ENCODE assay signal across 12 cellular contexts in the genomic region with DNA sequence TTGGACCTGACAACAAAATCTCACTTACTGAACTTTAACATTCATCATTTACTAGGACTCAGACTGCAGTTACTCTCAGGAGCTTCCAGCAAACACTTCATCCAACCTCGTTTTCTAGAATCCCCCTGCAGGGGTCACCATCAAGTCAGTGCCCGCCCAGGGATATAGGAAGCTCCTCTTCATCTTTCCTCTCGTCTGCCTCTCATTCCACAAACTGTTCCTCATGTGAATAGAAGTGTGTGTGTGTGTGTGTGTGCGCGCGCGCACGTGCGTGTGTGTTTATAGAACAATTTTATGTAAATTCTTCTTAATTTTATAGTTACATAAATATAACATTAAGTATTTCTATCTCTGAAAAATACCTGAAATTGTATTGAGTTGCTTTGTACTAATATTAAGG. TPM values are rescaled to one million over a fixed set of nuclear protein-coding genes. Genes with fewer than 3 reads are reported as not detected.
DNase-seq lines count a peak whose midpoint lies in the region; ATAC-seq, FAIRE-seq and TF ChIP-seq lines count a peak whose summit lies in the region.
"Had no signal": no experiment of that assay in that cellular context is flagged by ENCODE, and none has a peak within 500 bp of the region (broad histone marks: within the 10 kb centered on the region; RNA-seq: fewer than 3 reads in every experiment).

No MANE protein-coding gene starts in this region.

- H3K9me3 ChIP-seq in H9 (ENCODE audit: control insufficient read depth, low read depth, low read length) (no peaks in the 10 kb centered on the region), hepatocyte (ENCODE audit: low read depth) (no peaks in the 10 kb centered on the region), body of pancreas (no peaks in the 10 kb centered on the region), small intestine (ENCODE audit: control insufficient read depth, low read depth) (no peaks in the 10 kb centered on the region)

- H3K14ac ChIP-seq in H9 (ENCODE audit: insufficient read depth, low read length) = no peak overlapping the region

- H3K23me2 ChIP-seq in H9 (ENCODE audit: insufficient read length, low read depth, low read length, poor library complexity, severe bottlenecking) = no peaks in the 10 kb centered on the region

- no peak overlapping the region for H3K9ac ChIP-seq in H9 (ENCODE audit: extremely low read depth, insufficient read length, low read length)

- POLR2A ChIA-PET in WTC11 (lab: Charles Lee) = interaction anchor here (0.6 kb wide), 1 partner anchor 438 kb away, joined by 4 read pairs; no protein-coding TSS in a partner anchor

- H3K9me3 Mint-ChIP-seq in H9 = peaks cover 1 to 6% of the 10 kb centered on the region in 2 experiments
- H3K9me3 Mint-ChIP-seq in WTC11 = peaks cover 17% of the 10 kb centered on the region
- H3K9me3 Mint-ChIP-seq: stimulated activated naive CD8-positive, alpha-beta T cell treated with anti-CD3 and anti-CD28 coated beads, Interleukin-15, amount 100 ng/mL, for 72 hours had no signal

- H3K36me3 Mint-ChIP-seq in H9 (ENCODE audit: insufficient read depth in 1 of 3, low read depth in 3 of 3) = peaks cover 0 to 1% (median 1%) of the 10 kb centered on the region in 3 experiments; a peak in 5 of 7 replicates
- peaks cover 4% of the 10 kb centered on the region for H3K36me3 Mint-ChIP-seq in WTC11

- H3K79me2 ChIP-seq in H9 (ENCODE audit: insufficient read depth, low read length) (no peaks in the 10 kb centered on the region), hepatocyte (no peaks in the 10 kb centered on the region)

- H3T11ph ChIP-seq in H9 (ENCODE audit: low read length) = no peak overlapping the region

- TF ChIP-seq CTCF in AG09319 (IDR thresholded peaks at IDR 0.05; ENCODE audit: low read depth, low read length) = peak; percentile 8
- TF ChIP-seq CTCF in H9 (conservative IDR thresholded peaks at IDR 0.05) = peak; percentile 63
- no peak for TF ChIP-seq CTCF in WTC11 (IDR thresholded peaks at IDR 0.05)
- peak; percentile 23 for TF ChIP-seq CTCF in hepatocyte (IDR thresholded peaks at IDR 0.05; ENCODE audit: poor library complexity)
- TF ChIP-seq CTCF in body of pancreas (IDR thresholded peaks at IDR 0.05) = peak in 1 of 7 experiments; percentile 7

- no peak overlapping the region for H2BK12ac ChIP-seq in H9 (ENCODE audit: insufficient read length, low read depth, low read length)

- H4K8ac ChIP-seq in H9 (replicated peaks; ENCODE audit: insufficient read length, low read depth, low read length) = no peak overlapping the region

- no peak for FAIRE-seq in small intestine (lab: Jason Lieb, UNC)

- DNase-seq in AG09319 (ENCODE audit: extremely low read depth, low read depth) (no peak), H9 (peak; percentile 64), WTC11 (ENCODE audit: low spot score) (peak; percentile 47), hepatocyte (ENCODE audit: low spot score) (no peak), body of pancreas (no peak), small intestine (no peak), dermis blood vessel endothelial cell (no peak)
- DNase-seq: activated B cell treated with CpG ODN at 0.5 μM for 24 hours; NK-92 treated with Interleukin-12 subunit alpha and Interleukin-12 subunit beta, amount 100 ng/mL, for 24 hours; stimulated activated naive CD8-positive, alpha-beta T cell treated with anti-CD3 and anti-CD28 coated beads, Interleukin-15, amount 100 ng/mL, for 72 hours had no signal

- peaks cover 21 to 22% of the 10 kb centered on the region in 2 experiments for H3K4me1 Mint-ChIP-seq in H9
- peaks cover 26% of the 10 kb centered on the region for H3K4me1 Mint-ChIP-seq in WTC11
- H3K4me1 Mint-ChIP-seq: activated B cell treated with CpG ODN at 0.5 μM for 24 hours; stimulated activated naive CD8-positive, alpha-beta T cell treated with anti-CD3 and anti-CD28 coated beads, Interleukin-15, amount 100 ng/mL, for 72 hours had no signal

- no peak overlapping the region for H4K5ac ChIP-seq in H9 (ENCODE audit: insufficient read length, low read depth, low read length)

- no peaks in the 10 kb centered on the region for H3K27me3 ChIP-seq in H9 (ENCODE audit: insufficient read depth, low read length)
- no peaks in the 10 kb centered on the region for H3K27me3 ChIP-seq in hepatocyte
- no peaks in the 10 kb centered on the region for H3K27me3 ChIP-seq in body of pancreas
- peaks cover 0 to 3% of the 10 kb centered on the region in 2 donors for H3K27me3 ChIP-seq in small intestine (ENCODE audit: control insufficient read depth in 2 of 2, insufficient read depth in 2 of 2, low read length in 2 of 2)

- H2BK15ac ChIP-seq in H9 (ENCODE audit: low read depth, low read length) = no peak overlapping the region

- TF ChIP-seq POLR2A in body of pancreas (IDR thresholded peaks at IDR 0.05) = no peak

- no peak overlapping the region for H2BK120ac ChIP-seq in H9 (ENCODE audit: low read depth, low read length, poor library complexity, severe bottlenecking)

- no peak overlapping the region for H2BK5ac ChIP-seq in H9 (ENCODE audit: insufficient read length, low read length)

- H3K4ac ChIP-seq in H9 (ENCODE audit: low read depth, low read length) = no peak overlapping the region

- no CpG with 5 or more reads among the region's 9 CpGs for WGBS in H9 (ENCODE audit: extremely low coverage, insufficient read length, low lambda C conversion rate)
- 78% methylated on average over 9 of the region's 9 CpGs for WGBS in hepatocyte (ENCODE audit: low lambda C conversion rate, missing lambda C conversion rate)
- WGBS in body of pancreas, 2 donors = 89 to 90% methylated on average over 9 of the region's 9 CpGs
- WGBS in small intestine, 3 donors = 80 to 94% (median 88%) methylated on average over 9 of the region's 9 CpGs

- H3K4me1 ChIP-seq in H9 (ENCODE audit: insufficient read depth, low read length) (peaks cover 12% of the 10 kb centered on the region), hepatocyte (ENCODE audit: insufficient read depth) (no peaks in the 10 kb centered on the region), body of pancreas (peaks cover 6% of the 10 kb centered on the region), small intestine (ENCODE audit: control insufficient read depth in 2 of 2, insufficient read depth in 1 of 2, low read depth in 1 of 2, low read length in 1 of 2) (no peaks in the 10 kb centered on the region)

- peak; percentile 82 for ATAC-seq in WTC11
- ATAC-seq in body of pancreas = no peak
- no peak for ATAC-seq in GM19452 (IDR thresholded peaks at IDR 0.05; ENCODE audit: unreplicated experiment)
- ATAC-seq: right cardiac atrium; stimulated activated naive CD8-positive, alpha-beta T cell treated with anti-CD3 and anti-CD28 coated beads, Interleukin-15, amount 100 ng/mL, for 72 hours had no signal

- no peak overlapping the region for H3K4me3 Mint-ChIP-seq in H9
- no peak overlapping the region for H3K4me3 Mint-ChIP-seq in WTC11
- H3K4me3 Mint-ChIP-seq: activated B cell treated with CpG ODN at 0.5 μM for 24 hours; stimulated activated naive CD8-positive, alpha-beta T cell treated with anti-CD3 and anti-CD28 coated beads, Interleukin-15, amount 100 ng/mL, for 72 hours had no signal

- 0 out of 7 replicates have a peak overlapping the region, but pooled peaks of 1 of the 3 experiments have one; percentile 37 for H3K27ac Mint-ChIP-seq in H9
- H3K27ac Mint-ChIP-seq in WTC11 = no peak overlapping the region; the same call in 1 of the 2 replicates
- H3K27ac Mint-ChIP-seq: activated B cell treated with CpG ODN at 0.5 μM for 24 hours; stimulated activated naive CD8-positive, alpha-beta T cell treated with anti-CD3 and anti-CD28 coated beads, Interleukin-15, amount 100 ng/mL, for 72 hours had no signal

- H4K20me1 ChIP-seq in H9 (ENCODE audit: control insufficient read depth, insufficient read depth, insufficient read length) (no peaks in the 10 kb centered on the region), hepatocyte (ENCODE audit: insufficient read depth, poor library complexity, severe bottlenecking) (no peaks in the 10 kb centered on the region)

- no peak overlapping the region for H3K23ac ChIP-seq in H9 (ENCODE audit: insufficient read length, low read depth, low read length)

- H3K27me3 Mint-ChIP-seq in H9 (ENCODE audit: low read depth) (no peaks in the 10 kb centered on the region), WTC11 (ENCODE audit: low read depth) (no peaks in the 10 kb centered on the region)
- H3K27me3 Mint-ChIP-seq: stimulated activated naive CD8-positive, alpha-beta T cell treated with anti-CD3 and anti-CD28 coated beads, Interleukin-15, amount 100 ng/mL, for 72 hours had no signal

- no peak overlapping the region for H2BK20ac ChIP-seq in H9 (ENCODE audit: low read depth, low read length, poor library complexity, severe bottlenecking)

- H2AK5ac ChIP-seq in H9 (ENCODE audit: insufficient read length, low read length) = no peak overlapping the region

- H3K4me2 ChIP-seq in H9 (ENCODE audit: insufficient read depth, insufficient read length, low read length) (no peak overlapping the region), hepatocyte (no peak overlapping the region)

- CTCF ChIA-PET in WTC11 (lab: Charles Lee) = interaction anchor here (0.6 to 1.6 kb wide), 28 partner anchors 8 to 458 kb away, joined by 3 to 13 read pairs (median 4); a partner anchor contains a TSS

- no peaks in the 10 kb centered on the region for H3K9me2 ChIP-seq in hepatocyte (replicated peaks; ENCODE audit: insufficient read depth)

- H2AFZ ChIP-seq in H9 (ENCODE audit: low read length) (no peak overlapping the region), hepatocyte (no peak overlapping the region)

- no peak overlapping the region for H3K18ac ChIP-seq in H9 (ENCODE audit: insufficient read length, low read depth, low read length)

- H3K4me3 ChIP-seq in hepatocyte (no peak overlapping the region), body of pancreas (no peak overlapping the region), small intestine (ENCODE audit: low read depth in 1 of 2, low read length in 2 of 2) (no peak overlapping the region)

- H4K91ac ChIP-seq in H9 (ENCODE audit: insufficient read length, low read depth, low read length) = no peak overlapping the region

- H3K27ac ChIP-seq in H9 (ENCODE audit: insufficient read length, low read depth, low read length) = no peak overlapping the region
- H3K27ac ChIP-seq in hepatocyte = no peak overlapping the region
- no peak overlapping the region for H3K27ac ChIP-seq in body of pancreas
- H3K27ac ChIP-seq in small intestine (ENCODE audit: low read depth in 1 of 2, low read length in 1 of 2) = no peak overlapping the region

- no peak overlapping the region for H3K56ac ChIP-seq in H9 (ENCODE audit: insufficient read length, low read depth, low read length)

- no peaks in the 10 kb centered on the region for H3K79me1 ChIP-seq in H9 (ENCODE audit: insufficient read depth, low read depth, low read length, poor library complexity, severe bottlenecking)

- intact Hi-C loops in body of pancreas (cut with DNase I) = no loop called here

- no peaks in the 10 kb centered on the region for H3K36me3 ChIP-seq in hepatocyte (replicated peaks; ENCODE audit: insufficient read depth, low read depth)
- H3K36me3 ChIP-seq in body of pancreas (replicated peaks in 1 of 2; ENCODE audit: insufficient read depth in 1 of 2, low read depth in 2 of 2) = no peaks in the 10 kb centered on the region
- no peaks in the 10 kb centered on the region for H3K36me3 ChIP-seq in small intestine (ENCODE audit: control insufficient read depth in 2 of 2, insufficient read depth in 2 of 2, low read length in 2 of 2)

RNA-seq across cellular contexts. Expression of a gene that starts 21.8 kb away (rescaled TPM):
- 32.0 and 35.2 TPM in 2 replicates for total RNA-seq in H9 (2021)
- total RNA-seq in WTC11 (2021) = 22.3 to 27.2 TPM (median 23.5 TPM) in 3 replicates
- total RNA-seq in hepatocyte = 76.2 and 96.4 TPM in 2 replicates
- 42.2 and 50.7 TPM in 2 replicates for polyA plus RNA-seq in hepatocyte
- total RNA-seq in body of pancreas = 10 to 100 TPM; 27.4 to 29.8 TPM
- 10 to 100 TPM; 31.3 to 58.6 (median 35.7) TPM for polyA plus RNA-seq in small intestine
- 36.9 and 53.0 TPM in 2 replicates for total RNA-seq in dermis blood vessel endothelial cell

Comparison
In these comparisons a context has a peak if more than half of its experiments do, and no peak if none do; other contexts are left out.
1. DNase-seq: peak in H9 (single experiment) and WTC11 (single experiment); none in AG09319 (single experiment), hepatocyte (single experiment), body of pancreas (0 of 4), small intestine (single experiment) and dermis blood vessel endothelial cell (single experiment).